9 cellular contexts compared by ENCODE assay signal in the genomic region with DNA sequence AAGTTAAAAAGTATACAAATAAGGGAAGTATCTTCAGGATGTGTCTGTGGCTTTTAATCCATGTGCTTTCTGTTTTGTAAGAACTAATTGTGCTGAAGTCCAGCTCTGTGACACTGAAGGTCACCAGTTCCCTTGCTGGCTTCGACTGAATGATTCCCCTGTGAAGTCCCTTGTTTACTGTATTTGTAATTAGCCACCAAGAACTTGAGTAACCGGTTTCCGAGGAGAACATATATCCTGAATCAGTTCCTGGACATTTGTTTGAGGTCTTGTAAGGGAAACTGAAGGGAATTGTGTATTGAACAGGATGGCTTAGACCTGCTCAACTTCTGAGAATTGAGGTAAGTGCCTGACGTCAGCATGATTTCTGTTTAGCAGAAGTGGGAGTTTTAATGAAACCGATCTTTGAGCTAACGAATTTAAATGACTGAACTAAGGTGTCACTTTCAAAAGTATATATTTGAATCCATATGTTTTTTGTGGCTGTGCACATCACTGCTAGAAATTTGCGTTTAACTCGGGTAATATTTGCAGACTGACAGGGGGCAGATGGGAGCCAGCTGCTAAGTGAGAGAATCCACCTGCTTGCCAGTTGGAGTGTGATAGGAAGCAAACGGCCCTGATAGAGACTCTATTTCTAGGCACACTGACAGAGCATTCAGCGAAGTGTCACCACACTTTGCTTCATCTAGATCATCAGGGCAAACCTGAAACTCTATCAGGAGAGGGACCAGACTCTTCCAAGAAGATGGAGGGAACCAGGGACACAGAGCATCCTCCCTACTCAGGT.
A peak's percentile ranks its signal among the peaks of the same experiment; 100 is the strongest.
DNase-seq lines count a peak whose midpoint lies in the region; ATAC-seq and TF ChIP-seq lines count a peak whose summit lies in the region.
"Had no signal": no experiment of that assay in that cellular context is flagged by ENCODE, and none has a peak within 500 bp of the region (broad histone marks: within the 10 kb centered on the region; RNA-seq: fewer than 3 reads in every experiment).

No MANE protein-coding gene starts in this region.

- no peaks in the 10 kb centered on the region for H3K36me3 Mint-ChIP-seq in brain
- no peaks in the 10 kb centered on the region for H3K36me3 Mint-ChIP-seq in type B pancreatic cell
- H3K36me3 Mint-ChIP-seq in T-helper 2 cell treated with Interferon-gamma antibody and Interleukin-4, amounts not matched to agents 5 μg/mL and 100 μg/mL, for 36 hours (ENCODE audit: low read depth), result no peaks in the 10 kb centered on the region

- H3K4me1 Mint-ChIP-seq in brain (peaks cover 64% of the 10 kb centered on the region), type B pancreatic cell (ENCODE audit: unreplicated experiment) (peaks cover 14% of the 10 kb centered on the region)
- H3K4me1 Mint-ChIP-seq in T-helper 2 cell treated with Interferon-gamma antibody and Interleukin-4, amounts not matched to agents 5 μg/mL and 100 μg/mL, for 36 hours (ENCODE audit: low read depth), result no peaks in the 10 kb centered on the region

- H3K36me3 ChIP-seq in kidney epithelial cell (ENCODE audit: control insufficient read depth, insufficient read depth, low read length), result no peaks in the 10 kb centered on the region

- H3K27ac Mint-ChIP-seq in brain, result peak overlapping the region in 3 of 5 experiments; percentile 41 to 88 (median 74)
- peak overlapping the region; percentile 28 for H3K27ac Mint-ChIP-seq in type B pancreatic cell
- no peak overlapping the region for H3K27ac Mint-ChIP-seq in T-helper 2 cell treated with Interferon-gamma antibody and Interleukin-4, amounts not matched to agents 5 μg/mL and 100 μg/mL, for 36 hours

- TF ChIP-seq CTCF in brain (conservative IDR thresholded peaks at IDR 0.05) (no peak), kidney epithelial cell (IDR thresholded peaks at IDR 0.05; ENCODE audit: insufficient read depth, low read length, poor library complexity, severe bottlenecking) (no peak), type B pancreatic cell (conservative IDR thresholded peaks at IDR 0.05) (no peak)

- no peaks in the 10 kb centered on the region for H3K27me3 ChIP-seq in kidney epithelial cell (ENCODE audit: control insufficient read depth, insufficient read depth, low read length)

- H3K4me3 Mint-ChIP-seq in brain (no peak overlapping the region), type B pancreatic cell (no peak overlapping the region)
- no peak overlapping the region for H3K4me3 Mint-ChIP-seq in T-helper 2 cell treated with Interferon-gamma antibody and Interleukin-4, amounts not matched to agents 5 μg/mL and 100 μg/mL, for 36 hours

- peaks cover 3% of the 10 kb centered on the region for H3K27me3 Mint-ChIP-seq in brain
- no peaks in the 10 kb centered on the region for H3K27me3 Mint-ChIP-seq in type B pancreatic cell
- no peaks in the 10 kb centered on the region for H3K27me3 Mint-ChIP-seq in T-helper 2 cell treated with Interferon-gamma antibody and Interleukin-4, amounts not matched to agents 5 μg/mL and 100 μg/mL, for 36 hours (ENCODE audit: low read depth)

- DNase-seq in NCI-H345 (lab: John Stamatoyannopoulos, UW) (peak; percentile 21), NCI-H345 treated with DMSO at 0.1 percent for 48 hours (lab: John Stamatoyannopoulos, UW; ENCODE audit: unreplicated experiment) (no peak), kidney epithelial cell (ENCODE audit: low read depth) (peak; percentile 38), type B pancreatic cell (ENCODE audit: extremely low spot score, unreplicated experiment) (no peak)
- DNase-seq in T-helper 2 cell treated with Interferon-gamma antibody and Interleukin-4, amounts not matched to agents 5 μg/mL and 100 μg/mL, for 36 hours (ENCODE audit: low spot score), result no peak
- DNase-seq: activated CD4-positive, alpha-beta T cell treated with anti-CD3 and anti-CD28 coated beads for 4 hours had no signal

- ATAC-seq in GM21528 (IDR thresholded peaks at IDR 0.05; ENCODE audit: low FRiP score, unreplicated experiment), result no peak
- ATAC-seq in HG03097 (IDR thresholded peaks at IDR 0.05; ENCODE audit: low FRiP score, unreplicated experiment), result no peak

- no peak overlapping the region for H3K4me3 ChIP-seq in kidney epithelial cell (ENCODE audit: low read depth, low read length)

- H3K9me3 Mint-ChIP-seq in brain (no peaks in the 10 kb centered on the region), type B pancreatic cell (no peaks in the 10 kb centered on the region)
- H3K9me3 Mint-ChIP-seq in T-helper 2 cell treated with Interferon-gamma antibody and Interleukin-4, amounts not matched to agents 5 μg/mL and 100 μg/mL, for 36 hours, result peaks cover 9% of the 10 kb centered on the region

Comparison
In these comparisons a context has a peak if more than half of its experiments do, and no peak if none do; other contexts are left out.
1. DNase-seq: peak in NCI-H345 (single experiment) and kidney epithelial cell (single experiment); none in NCI-H345 treated with DMSO at 0.1 percent for 48 hours (single experiment), type B pancreatic cell (single experiment) and T-helper 2 cell treated with Interferon-gamma antibody and Interleukin-4, amounts not matched to agents 5 μg/mL and 100 μg/mL, for 36 hours (single experiment).